In genomic region chr3:177357352-177358084, GRCh38 we compare ENCODE assay signal across 1 cellular context.
TF ChIP-seq lines count a peak whose summit lies in the region.

No MANE protein-coding gene starts in this region.

TF ChIP-seq in K562, 482 proteins besides CTCF, POLR2A, EP300 and RAD21 (continued from another document and continues in another):
- TF ChIP-seq ZNF318 (IDR thresholded peaks at IDR 0.05; ENCODE audit: borderline replicate concordance in 1 of 2, low read depth in 1 of 2) (no peak; a peak in 1 of 4 replicates), ZNF140 (CRISPR knock-in tag; IDR thresholded peaks at IDR 0.05) (no peak), GATAD2B (IDR thresholded peaks at IDR 0.05; ENCODE audit: borderline replicate concordance) (peak; percentile 53; the same call in 1 of the 2 replicates), SIX5 (IDR thresholded peaks at IDR 0.05; ENCODE audit: borderline replicate concordance in 1 of 2, insufficient read depth in 1 of 2, low read depth in 1 of 2, low read length in 2 of 2) (no peak), ZBTB33 (CRISPR knock-in tag; IDR thresholded peaks at IDR 0.05) (peak; percentile 66), ZNF830 (CRISPR knock-in tag; IDR thresholded peaks at IDR 0.05) (no peak), CBX3 (IDR thresholded peaks at IDR 0.05; ENCODE audit: borderline replicate concordance in 1 of 2, low read length in 2 of 2) (peak in 1 of 2 experiments; percentile 92; a peak in 2 of 3 replicates), MYNN (IDR thresholded peaks at IDR 0.05) (peak; percentile 67; the same call in 1 of the 2 replicates), MYNN (CRISPR knock-in tag; IDR thresholded peaks at IDR 0.05) (no peak), E2F5 (CRISPR knock-in tag; IDR thresholded peaks at IDR 0.05) (no peak), ELK3 (CRISPR knock-in tag; IDR thresholded peaks at IDR 0.05) (no peak), KDM1A (IDR thresholded peaks at IDR 0.05) (peak; percentile 54 to 60), RBM39 (optimal IDR thresholded peaks at IDR 0.05; ENCODE audit: low read depth, low read length) (no peak), ZFPM2 (CRISPR knock-in tag; IDR thresholded peaks at IDR 0.05) (no peak), CBX5 (IDR thresholded peaks at IDR 0.05; ENCODE audit: borderline replicate concordance, low read depth) (peak; percentile 28; the same call in 1 of the 2 replicates), STAG1 (CRISPR knock-in tag; IDR thresholded peaks at IDR 0.05; ENCODE audit: borderline replicate concordance) (no peak), CBX1 (IDR thresholded peaks at IDR 0.05; ENCODE audit: low read depth) (0 out of 2 replicates have a peak, but pooled peaks have one; percentile 17), LEF1 (IDR thresholded peaks at IDR 0.05) (peak; percentile 82; the same call in 1 of the 2 replicates), FOS (IDR thresholded peaks at IDR 0.05; ENCODE audit: extremely low read depth, insufficient read length) (peak; percentile 72), NR2C1 (IDR thresholded peaks at IDR 0.05) (no peak), NR2C1 (tag; IDR thresholded peaks at IDR 0.05) (peak; percentile 31; the same call in 1 of the 2 replicates), HDAC2 (IDR thresholded peaks at IDR 0.05) (peak; percentile 68), E2F3 (CRISPR knock-in tag; IDR thresholded peaks at IDR 0.05) (no peak), PHF21A (IDR thresholded peaks at IDR 0.05; ENCODE audit: borderline replicate concordance, low read depth) (peak; percentile 92), EWSR1 (IDR thresholded peaks at IDR 0.05; ENCODE audit: borderline replicate concordance, low read depth, partially characterized antibody) (no peak), RUNX1 (IDR thresholded peaks at IDR 0.05; ENCODE audit: low read depth) (no peak), ATF1 (CRISPR knock-in tag; IDR thresholded peaks at IDR 0.05) (no peak), ATF1 (tag; IDR thresholded peaks at IDR 0.05) (no peak), ZNF740 (CRISPR knock-in tag; IDR thresholded peaks at IDR 0.05) (no peak), ZNF740 (tag; IDR thresholded peaks at IDR 0.05) (no peak), ZNF436 (CRISPR knock-in tag; IDR thresholded peaks at IDR 0.05) (no peak), BCOR (IDR thresholded peaks at IDR 0.05) (no peak), ZNF696 (CRISPR knock-in tag; conservative IDR thresholded peaks at IDR 0.05) (no peak), ZNF282 (CRISPR knock-in tag; IDR thresholded peaks at IDR 0.05) (no peak), CEBPZ (IDR thresholded peaks at IDR 0.05; ENCODE audit: borderline replicate concordance, low read depth, low read length) (no peak), PBX2 (CRISPR knock-in tag; IDR thresholded peaks at IDR 0.05; ENCODE audit: low read depth) (no peak), PBX2 (tag; conservative IDR thresholded peaks at IDR 0.05; ENCODE audit: low read depth) (0 out of 2 replicates have a peak, but pooled peaks have one; percentile 21), USF2 (CRISPR knock-in tag; IDR thresholded peaks at IDR 0.05) (no peak)
- TF ChIP-seq, protein P1, sequence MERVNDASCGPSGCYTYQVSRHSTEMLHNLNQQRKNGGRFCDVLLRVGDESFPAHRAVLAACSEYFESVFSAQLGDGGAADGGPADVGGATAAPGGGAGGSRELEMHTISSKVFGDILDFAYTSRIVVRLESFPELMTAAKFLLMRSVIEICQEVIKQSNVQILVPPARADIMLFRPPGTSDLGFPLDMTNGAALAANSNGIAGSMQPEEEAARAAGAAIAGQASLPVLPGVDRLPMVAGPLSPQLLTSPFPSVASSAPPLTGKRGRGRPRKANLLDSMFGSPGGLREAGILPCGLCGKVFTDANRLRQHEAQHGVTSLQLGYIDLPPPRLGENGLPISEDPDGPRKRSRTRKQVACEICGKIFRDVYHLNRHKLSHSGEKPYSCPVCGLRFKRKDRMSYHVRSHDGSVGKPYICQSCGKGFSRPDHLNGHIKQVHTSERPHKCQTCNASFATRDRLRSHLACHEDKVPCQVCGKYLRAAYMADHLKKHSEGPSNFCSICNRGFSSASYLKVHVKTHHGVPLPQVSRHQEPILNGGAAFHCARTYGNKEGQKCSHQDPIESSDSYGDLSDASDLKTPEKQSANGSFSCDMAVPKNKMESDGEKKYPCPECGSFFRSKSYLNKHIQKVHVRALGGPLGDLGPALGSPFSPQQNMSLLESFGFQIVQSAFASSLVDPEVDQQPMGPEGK (CRISPR knock-in tag; IDR thresholded peaks at IDR 0.05; ENCODE audit: borderline replicate concordance) = no peak
